ENCODE assay signal across 8 cellular contexts in genomic region chr2:150485114-150485870, GRCh38. TPM values are rescaled to one million over a fixed set of nuclear protein-coding genes. Genes with fewer than 3 reads are reported as not detected.
DNase-seq lines count a peak whose midpoint lies in the region; ATAC-seq, FAIRE-seq and TF ChIP-seq lines count a peak whose summit lies in the region.

No MANE protein-coding gene starts in this region.

- H3K4me3 ChIP-seq in fibroblast of mammary gland (ENCODE audit: control insufficient read depth, low read depth, low read length) (peak overlapping the region; percentile 95), muscle layer of colon (ENCODE audit: low read depth in 1 of 2, low read length in 2 of 2) (peak overlapping the region; percentile 67 to 87)

- ATAC-seq in HG03460 (IDR thresholded peaks at IDR 0.05; ENCODE audit: unreplicated experiment) = no peak

- no peaks in the 10 kb centered on the region for H3K9me3 ChIP-seq in muscle layer of colon (ENCODE audit: low read length)

- no peak for DNase-seq in HTR-8/SVneo (ENCODE audit: insufficient read length, low spot score)
- DNase-seq in RPMI7951 (ENCODE audit: low read depth) = peak; percentile 71
- peak; percentile 65 for DNase-seq in fibroblast of mammary gland (ENCODE audit: low read depth)
- no peak for DNase-seq in stimulated activated naive CD4-positive, alpha-beta T cell (lab: John Stamatoyannopoulos, UW)
- no peak for DNase-seq in activated CD4-positive, alpha-beta T cell treated with anti-CD3 and anti-CD28 coated beads for 4 hours

- H3K36me3 ChIP-seq in muscle layer of colon (ENCODE audit: insufficient read depth, low read length) = no peaks in the 10 kb centered on the region

- H3K4me1 ChIP-seq in muscle layer of colon (ENCODE audit: insufficient read depth, low read length) = peaks cover 40% of the 10 kb centered on the region

- H3K27ac ChIP-seq in muscle layer of colon (ENCODE audit: low read depth, low read length) = peak overlapping the region; percentile 97

- TF ChIP-seq CTCF in GM12872 (IDR thresholded peaks at IDR 0.05; ENCODE audit: insufficient read depth, low read depth, low read length) = 0 out of 3 replicates have a peak, but pooled peaks have one; percentile 22
- peak; percentile 26 for TF ChIP-seq CTCF in fibroblast of mammary gland (conservative IDR thresholded peaks at IDR 0.05; ENCODE audit: control insufficient read depth, insufficient read depth, low read depth, low read length)

- peak; percentile 38 for FAIRE-seq in HTR-8/SVneo (lab: Jason Lieb, UNC)

- no peaks in the 10 kb centered on the region for H3K27me3 ChIP-seq in muscle layer of colon (ENCODE audit: control insufficient read depth in 1 of 2, insufficient read depth in 2 of 2, low read length in 2 of 2)

- H3K9ac ChIP-seq in muscle layer of colon (ENCODE audit: low read length) = peak overlapping the region; percentile 92

RNA-seq across cellular contexts. Expression of gene RND3, which starts 2.2 kb away (rescaled TPM):
- 41.7 and 47.2 TPM in 2 replicates for total RNA-seq in RPMI7951 (2014; rRNA removed; shearing (Covaris generic))

Comparison
In these comparisons a context has a peak if more than half of its experiments do, and no peak if none do; other contexts are left out.
1. DNase-seq: peak in RPMI7951 (single experiment) and fibroblast of mammary gland (single experiment); none in HTR-8/SVneo (single experiment), stimulated activated naive CD4-positive, alpha-beta T cell (0 of 6) and activated CD4-positive, alpha-beta T cell treated with anti-CD3 and anti-CD28 coated beads for 4 hours (0 of 2).